Comparison of ENCODE assay signal across 13 cellular contexts in genomic region chr12:26156996-26157395, GRCh38. TPM values are rescaled to one million over a fixed set of nuclear protein-coding genes. Genes with fewer than 3 reads are reported as not detected.
DNase-seq lines count a peak whose midpoint lies in the region; ATAC-seq and TF ChIP-seq lines count a peak whose summit lies in the region.
"Had no signal": no experiment of that assay in that cellular context is flagged by ENCODE, and none has a peak within 500 bp of the region (broad histone marks: within the 10 kb centered on the region; RNA-seq: fewer than 3 reads in every experiment).

No MANE protein-coding gene starts in this region.

- no peak overlapping the region for H3K9ac ChIP-seq in colonic mucosa (ENCODE audit: low read depth in 2 of 2, low read length in 2 of 2)
- H3K9ac ChIP-seq: BLaER1 treated with 17β-estradiol and CSF1 and Interleukin-3, amounts not matched to agents 10 nM and 100 nM had no signal

- no peaks in the 10 kb centered on the region for H3K27me3 ChIP-seq in colonic mucosa
- no peaks in the 10 kb centered on the region for H3K27me3 ChIP-seq in testis
- H3K27me3 ChIP-seq: BLaER1 treated with 17β-estradiol and CSF1 and Interleukin-3, amounts not matched to agents 10 nM and 100 nM; right atrium auricular region had no signal

- H3K36me3 ChIP-seq in colonic mucosa (no peaks in the 10 kb centered on the region), testis (ENCODE audit: low read depth, missing control alignments) (no peaks in the 10 kb centered on the region)
- H3K36me3 ChIP-seq: BLaER1 treated with 17β-estradiol and CSF1 and Interleukin-3, amounts not matched to agents 10 nM and 100 nM; right atrium auricular region had no signal

- TF ChIP-seq CTCF in colonic mucosa (IDR thresholded peaks at IDR 0.05): no peak
- no peak for TF ChIP-seq CTCF in testis (IDR thresholded peaks at IDR 0.05)

- H3K27ac ChIP-seq in colonic mucosa (no peak overlapping the region), testis (no peak overlapping the region)
- H3K27ac ChIP-seq: BLaER1 treated with 17β-estradiol and CSF1 and Interleukin-3, amounts not matched to agents 10 nM and 100 nM; right atrium auricular region had no signal

- intact Hi-C loops in colonic mucosa (cut with DNase I): no loop called here
- intact Hi-C loops in testis (cut with DNase I; ENCODE audit: low total_unique reads): no loop called here

- H3K4me3 ChIP-seq in colonic mucosa (no peak overlapping the region), testis (no peak overlapping the region)
- H3K4me3 ChIP-seq: BLaER1 treated with 17β-estradiol and CSF1 and Interleukin-3, amounts not matched to agents 10 nM and 100 nM; right atrium auricular region had no signal

- WGBS in testis, 2 donors: 63 to 65% methylated on average over 3 of the region's 3 CpGs

- H3K4me1 ChIP-seq in colonic mucosa (no peaks in the 10 kb centered on the region), testis (peaks cover 3% of the 10 kb centered on the region)

- TF ChIP-seq POLR2A in testis (IDR thresholded peaks at IDR 0.05): no peak

- ATAC-seq in GM18511 (IDR thresholded peaks at IDR 0.05; ENCODE audit: unreplicated experiment): peak; percentile 41
- peak; percentile 8 for ATAC-seq in GM21576 (IDR thresholded peaks at IDR 0.05; ENCODE audit: unreplicated experiment)
- peak; percentile 13 for ATAC-seq in HG03280 (IDR thresholded peaks at IDR 0.05; ENCODE audit: unreplicated experiment)
- ATAC-seq: HCT116 had no signal

- DNase-seq in glomerular visceral epithelial cell (ENCODE audit: extremely low spot score) (peak; percentile 25), colonic mucosa (no peak), COLO829 (ENCODE audit: low spot score) (no peak), germinal center (ENCODE audit: low spot score) (no peak), testis (no peak)
- DNase-seq: mammary epithelial cell, NCI-H69 had no signal

- H3K9me3 ChIP-seq in colonic mucosa (no peaks in the 10 kb centered on the region), testis (no peaks in the 10 kb centered on the region)
- H3K9me3 ChIP-seq: BLaER1 treated with 17β-estradiol and CSF1 and Interleukin-3, amounts not matched to agents 10 nM and 100 nM; right atrium auricular region had no signal

RNA-seq across cellular contexts. Expression of gene BHLHE41, which starts 32.2 kb away (rescaled TPM):
- total RNA-seq in colonic mucosa (10 to 100 TPM; 13.3 to 31.8 TPM), testis (10 to 100 TPM; 13.9 to 23.8 TPM)
- 10.0 TPM for polyA plus RNA-seq in testis (ENCODE audit: insufficient read depth, low read depth, low replicate concordance)

RNA-seq across cellular contexts. Expression of gene SSPN, which starts 38.4 kb away (rescaled TPM):
- total RNA-seq in colonic mucosa: 10 to 100 TPM in 1 of 2 donors, 1 to 10 TPM in 1; 8.5 to 13.5 TPM
- 10 to 100 TPM; 25.5 to 41.6 TPM for total RNA-seq in testis
- 17.8 TPM for polyA plus RNA-seq in testis (ENCODE audit: insufficient read depth, low read depth, low replicate concordance)
